ENCODE assay signal across 1 cellular context in the genomic region with DNA sequence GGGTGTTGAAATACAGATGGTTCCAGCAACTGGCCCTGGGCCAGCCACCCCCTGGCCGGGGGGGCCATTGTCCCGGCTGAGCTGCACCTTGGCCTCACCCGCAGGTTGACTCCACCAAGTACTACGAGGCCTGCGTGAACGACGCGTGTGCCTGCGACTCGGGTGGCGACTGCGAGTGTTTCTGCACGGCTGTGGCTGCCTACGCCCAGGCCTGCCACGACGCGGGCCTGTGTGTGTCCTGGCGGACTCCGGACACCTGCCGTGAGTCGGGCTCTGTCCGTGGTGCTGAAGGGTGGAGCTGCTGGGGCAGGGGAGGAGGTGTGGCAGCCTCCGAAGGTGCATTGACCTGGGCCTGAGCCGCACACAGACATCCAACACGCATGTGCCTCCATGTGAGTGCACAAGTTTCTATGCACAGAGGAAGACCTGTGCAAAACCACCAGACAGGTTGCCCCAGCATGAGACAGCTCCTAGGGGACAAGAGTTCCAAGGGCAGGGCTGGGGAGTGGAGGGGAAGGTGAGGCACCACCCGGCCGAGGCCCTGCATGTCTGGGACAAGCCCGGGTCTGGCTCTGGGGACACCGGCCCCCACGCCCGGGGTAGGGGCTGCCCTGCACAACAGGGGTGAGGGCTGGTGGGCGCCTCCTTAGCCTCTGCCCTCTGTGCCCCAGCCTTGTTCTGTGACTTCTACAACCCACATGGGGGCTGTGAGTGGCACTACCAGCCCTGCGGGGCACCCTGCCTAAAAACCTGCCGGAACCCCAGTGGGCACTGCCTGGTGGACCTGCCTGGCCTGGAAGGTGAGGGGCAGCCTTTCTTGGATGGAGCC.
TF ChIP-seq lines count a peak whose summit lies in the region.

No MANE protein-coding gene starts in this region.

TF ChIP-seq in K562, 482 proteins besides CTCF, POLR2A, EP300 and RAD21 (continued from another document):
- TF ChIP-seq, protein P1, sequence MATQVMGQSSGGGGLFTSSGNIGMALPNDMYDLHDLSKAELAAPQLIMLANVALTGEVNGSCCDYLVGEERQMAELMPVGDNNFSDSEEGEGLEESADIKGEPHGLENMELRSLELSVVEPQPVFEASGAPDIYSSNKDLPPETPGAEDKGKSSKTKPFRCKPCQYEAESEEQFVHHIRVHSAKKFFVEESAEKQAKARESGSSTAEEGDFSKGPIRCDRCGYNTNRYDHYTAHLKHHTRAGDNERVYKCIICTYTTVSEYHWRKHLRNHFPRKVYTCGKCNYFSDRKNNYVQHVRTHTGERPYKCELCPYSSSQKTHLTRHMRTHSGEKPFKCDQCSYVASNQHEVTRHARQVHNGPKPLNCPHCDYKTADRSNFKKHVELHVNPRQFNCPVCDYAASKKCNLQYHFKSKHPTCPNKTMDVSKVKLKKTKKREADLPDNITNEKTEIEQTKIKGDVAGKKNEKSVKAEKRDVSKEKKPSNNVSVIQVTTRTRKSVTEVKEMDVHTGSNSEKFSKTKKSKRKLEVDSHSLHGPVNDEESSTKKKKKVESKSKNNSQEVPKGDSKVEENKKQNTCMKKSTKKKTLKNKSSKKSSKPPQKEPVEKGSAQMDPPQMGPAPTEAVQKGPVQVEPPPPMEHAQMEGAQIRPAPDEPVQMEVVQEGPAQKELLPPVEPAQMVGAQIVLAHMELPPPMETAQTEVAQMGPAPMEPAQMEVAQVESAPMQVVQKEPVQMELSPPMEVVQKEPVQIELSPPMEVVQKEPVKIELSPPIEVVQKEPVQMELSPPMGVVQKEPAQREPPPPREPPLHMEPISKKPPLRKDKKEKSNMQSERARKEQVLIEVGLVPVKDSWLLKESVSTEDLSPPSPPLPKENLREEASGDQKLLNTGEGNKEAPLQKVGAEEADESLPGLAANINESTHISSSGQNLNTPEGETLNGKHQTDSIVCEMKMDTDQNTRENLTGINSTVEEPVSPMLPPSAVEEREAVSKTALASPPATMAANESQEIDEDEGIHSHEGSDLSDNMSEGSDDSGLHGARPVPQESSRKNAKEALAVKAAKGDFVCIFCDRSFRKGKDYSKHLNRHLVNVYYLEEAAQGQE (CRISPR knock-in tag; IDR thresholded peaks at IDR 0.05; ENCODE audit: low read depth): peak; percentile 95
- TF ChIP-seq, protein P2, sequence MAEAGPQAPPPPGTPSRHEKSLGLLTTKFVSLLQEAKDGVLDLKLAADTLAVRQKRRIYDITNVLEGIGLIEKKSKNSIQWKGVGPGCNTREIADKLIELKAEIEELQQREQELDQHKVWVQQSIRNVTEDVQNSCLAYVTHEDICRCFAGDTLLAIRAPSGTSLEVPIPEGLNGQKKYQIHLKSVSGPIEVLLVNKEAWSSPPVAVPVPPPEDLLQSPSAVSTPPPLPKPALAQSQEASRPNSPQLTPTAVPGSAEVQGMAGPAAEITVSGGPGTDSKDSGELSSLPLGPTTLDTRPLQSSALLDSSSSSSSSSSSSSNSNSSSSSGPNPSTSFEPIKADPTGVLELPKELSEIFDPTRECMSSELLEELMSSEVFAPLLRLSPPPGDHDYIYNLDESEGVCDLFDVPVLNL (CRISPR knock-in tag; IDR thresholded peaks at IDR 0.05; ENCODE audit: low read depth): peak; percentile 18; the same call in 1 of the 2 replicates
- TF ChIP-seq EHMT2 (IDR thresholded peaks at IDR 0.05) (peak; percentile 96), CTBP1 (IDR thresholded peaks at IDR 0.05; ENCODE audit: borderline replicate concordance) (peak; percentile 29; the same call in 1 of the 2 replicates), RCOR1 (IDR thresholded peaks at IDR 0.05; ENCODE audit: borderline replicate concordance in 1 of 2, low read depth in 2 of 2, low read length in 2 of 2) (peak in 1 of 2 experiments; percentile 54; a peak in 1 of 4 replicates), MXI1 (IDR thresholded peaks at IDR 0.05; ENCODE audit: low read depth, low read length) (no peak), NFIC (IDR thresholded peaks at IDR 0.05) (peak; percentile 81), SIN3A (IDR thresholded peaks at IDR 0.05; ENCODE audit: borderline replicate concordance in 2 of 2, control insufficient read depth in 1 of 2, low read depth in 2 of 2, low read length in 2 of 2) (0 out of 4 replicates have a peak, but pooled peaks of 1 of the 2 experiments have one; percentile 37), C11orf30 (IDR thresholded peaks at IDR 0.05; ENCODE audit: low read depth) (no peak), BHLHE40 (IDR thresholded peaks at IDR 0.05; ENCODE audit: low read length) (0 out of 2 replicates have a peak, but pooled peaks have one; percentile 10), RB1 (IDR thresholded peaks at IDR 0.05; ENCODE audit: low read depth) (0 out of 2 replicates have a peak, but pooled peaks have one; percentile 11), PTRF (tag; IDR thresholded peaks at IDR 0.05) (no peak), MIER1 (IDR thresholded peaks at IDR 0.05; ENCODE audit: low read depth) (peak; percentile 92), CREM (IDR thresholded peaks at IDR 0.05; ENCODE audit: low read depth) (peak; percentile 47; the same call in 1 of the 2 replicates)
- TF ChIP-seq, protein P3, sequence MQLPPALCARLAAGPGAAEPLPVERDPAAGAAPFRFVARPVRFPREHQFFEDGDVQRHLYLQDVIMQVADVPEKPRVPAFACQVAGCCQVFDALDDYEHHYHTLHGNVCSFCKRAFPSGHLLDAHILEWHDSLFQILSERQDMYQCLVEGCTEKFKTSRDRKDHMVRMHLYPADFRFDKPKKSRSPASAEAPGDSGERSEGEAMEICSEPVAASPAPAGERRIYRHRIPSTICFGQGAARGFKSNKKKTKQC (CRISPR knock-in tag; IDR thresholded peaks at IDR 0.05): peak; percentile 83
- TF ChIP-seq, protein P4, sequence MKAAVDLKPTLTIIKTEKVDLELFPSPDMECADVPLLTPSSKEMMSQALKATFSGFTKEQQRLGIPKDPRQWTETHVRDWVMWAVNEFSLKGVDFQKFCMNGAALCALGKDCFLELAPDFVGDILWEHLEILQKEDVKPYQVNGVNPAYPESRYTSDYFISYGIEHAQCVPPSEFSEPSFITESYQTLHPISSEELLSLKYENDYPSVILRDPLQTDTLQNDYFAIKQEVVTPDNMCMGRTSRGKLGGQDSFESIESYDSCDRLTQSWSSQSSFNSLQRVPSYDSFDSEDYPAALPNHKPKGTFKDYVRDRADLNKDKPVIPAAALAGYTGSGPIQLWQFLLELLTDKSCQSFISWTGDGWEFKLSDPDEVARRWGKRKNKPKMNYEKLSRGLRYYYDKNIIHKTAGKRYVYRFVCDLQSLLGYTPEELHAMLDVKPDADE (conservative IDR thresholded peaks at IDR 0.05; ENCODE audit: control insufficient read depth, low read depth, low read length): 0 out of 2 replicates have a peak, but pooled peaks have one; percentile 38
- TF ChIP-seq, protein P5, sequence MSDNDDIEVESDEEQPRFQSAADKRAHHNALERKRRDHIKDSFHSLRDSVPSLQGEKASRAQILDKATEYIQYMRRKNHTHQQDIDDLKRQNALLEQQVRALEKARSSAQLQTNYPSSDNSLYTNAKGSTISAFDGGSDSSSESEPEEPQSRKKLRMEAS (CRISPR knock-in tag; IDR thresholded peaks at IDR 0.05): peak; percentile 46; the same call in 1 of the 2 replicates
- TF ChIP-seq, protein P6, sequence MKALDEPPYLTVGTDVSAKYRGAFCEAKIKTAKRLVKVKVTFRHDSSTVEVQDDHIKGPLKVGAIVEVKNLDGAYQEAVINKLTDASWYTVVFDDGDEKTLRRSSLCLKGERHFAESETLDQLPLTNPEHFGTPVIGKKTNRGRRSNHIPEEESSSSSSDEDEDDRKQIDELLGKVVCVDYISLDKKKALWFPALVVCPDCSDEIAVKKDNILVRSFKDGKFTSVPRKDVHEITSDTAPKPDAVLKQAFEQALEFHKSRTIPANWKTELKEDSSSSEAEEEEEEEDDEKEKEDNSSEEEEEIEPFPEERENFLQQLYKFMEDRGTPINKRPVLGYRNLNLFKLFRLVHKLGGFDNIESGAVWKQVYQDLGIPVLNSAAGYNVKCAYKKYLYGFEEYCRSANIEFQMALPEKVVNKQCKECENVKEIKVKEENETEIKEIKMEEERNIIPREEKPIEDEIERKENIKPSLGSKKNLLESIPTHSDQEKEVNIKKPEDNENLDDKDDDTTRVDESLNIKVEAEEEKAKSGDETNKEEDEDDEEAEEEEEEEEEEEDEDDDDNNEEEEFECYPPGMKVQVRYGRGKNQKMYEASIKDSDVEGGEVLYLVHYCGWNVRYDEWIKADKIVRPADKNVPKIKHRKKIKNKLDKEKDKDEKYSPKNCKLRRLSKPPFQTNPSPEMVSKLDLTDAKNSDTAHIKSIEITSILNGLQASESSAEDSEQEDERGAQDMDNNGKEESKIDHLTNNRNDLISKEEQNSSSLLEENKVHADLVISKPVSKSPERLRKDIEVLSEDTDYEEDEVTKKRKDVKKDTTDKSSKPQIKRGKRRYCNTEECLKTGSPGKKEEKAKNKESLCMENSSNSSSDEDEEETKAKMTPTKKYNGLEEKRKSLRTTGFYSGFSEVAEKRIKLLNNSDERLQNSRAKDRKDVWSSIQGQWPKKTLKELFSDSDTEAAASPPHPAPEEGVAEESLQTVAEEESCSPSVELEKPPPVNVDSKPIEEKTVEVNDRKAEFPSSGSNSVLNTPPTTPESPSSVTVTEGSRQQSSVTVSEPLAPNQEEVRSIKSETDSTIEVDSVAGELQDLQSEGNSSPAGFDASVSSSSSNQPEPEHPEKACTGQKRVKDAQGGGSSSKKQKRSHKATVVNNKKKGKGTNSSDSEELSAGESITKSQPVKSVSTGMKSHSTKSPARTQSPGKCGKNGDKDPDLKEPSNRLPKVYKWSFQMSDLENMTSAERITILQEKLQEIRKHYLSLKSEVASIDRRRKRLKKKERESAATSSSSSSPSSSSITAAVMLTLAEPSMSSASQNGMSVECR (CRISPR knock-in tag; IDR thresholded peaks at IDR 0.05): peak; percentile 70; the same call in 1 of the 2 replicates
- TF ChIP-seq, protein P7, sequence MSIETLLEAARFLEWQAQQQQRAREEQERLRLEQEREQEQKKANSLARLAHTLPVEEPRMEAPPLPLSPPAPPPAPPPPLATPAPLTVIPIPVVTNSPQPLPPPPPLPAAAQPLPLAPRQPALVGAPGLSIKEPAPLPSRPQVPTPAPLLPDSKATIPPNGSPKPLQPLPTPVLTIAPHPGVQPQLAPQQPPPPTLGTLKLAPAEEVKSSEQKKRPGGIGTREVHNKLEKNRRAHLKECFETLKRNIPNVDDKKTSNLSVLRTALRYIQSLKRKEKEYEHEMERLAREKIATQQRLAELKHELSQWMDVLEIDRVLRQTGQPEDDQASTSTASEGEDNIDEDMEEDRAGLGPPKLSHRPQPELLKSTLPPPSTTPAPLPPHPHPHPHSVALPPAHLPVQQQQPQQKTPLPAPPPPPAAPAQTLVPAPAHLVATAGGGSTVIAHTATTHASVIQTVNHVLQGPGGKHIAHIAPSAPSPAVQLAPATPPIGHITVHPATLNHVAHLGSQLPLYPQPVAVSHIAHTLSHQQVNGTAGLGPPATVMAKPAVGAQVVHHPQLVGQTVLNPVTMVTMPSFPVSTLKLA (conservative IDR thresholded peaks at IDR 0.05): 0 out of 4 replicates have a peak, but pooled peaks of 1 of the 2 experiments have one; percentile 29
- TF ChIP-seq, protein P8, sequence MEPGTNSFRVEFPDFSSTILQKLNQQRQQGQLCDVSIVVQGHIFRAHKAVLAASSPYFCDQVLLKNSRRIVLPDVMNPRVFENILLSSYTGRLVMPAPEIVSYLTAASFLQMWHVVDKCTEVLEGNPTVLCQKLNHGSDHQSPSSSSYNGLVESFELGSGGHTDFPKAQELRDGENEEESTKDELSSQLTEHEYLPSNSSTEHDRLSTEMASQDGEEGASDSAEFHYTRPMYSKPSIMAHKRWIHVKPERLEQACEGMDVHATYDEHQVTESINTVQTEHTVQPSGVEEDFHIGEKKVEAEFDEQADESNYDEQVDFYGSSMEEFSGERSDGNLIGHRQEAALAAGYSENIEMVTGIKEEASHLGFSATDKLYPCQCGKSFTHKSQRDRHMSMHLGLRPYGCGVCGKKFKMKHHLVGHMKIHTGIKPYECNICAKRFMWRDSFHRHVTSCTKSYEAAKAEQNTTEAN (CRISPR knock-in tag; IDR thresholded peaks at IDR 0.05): no peak
- TF ChIP-seq, protein P9, sequence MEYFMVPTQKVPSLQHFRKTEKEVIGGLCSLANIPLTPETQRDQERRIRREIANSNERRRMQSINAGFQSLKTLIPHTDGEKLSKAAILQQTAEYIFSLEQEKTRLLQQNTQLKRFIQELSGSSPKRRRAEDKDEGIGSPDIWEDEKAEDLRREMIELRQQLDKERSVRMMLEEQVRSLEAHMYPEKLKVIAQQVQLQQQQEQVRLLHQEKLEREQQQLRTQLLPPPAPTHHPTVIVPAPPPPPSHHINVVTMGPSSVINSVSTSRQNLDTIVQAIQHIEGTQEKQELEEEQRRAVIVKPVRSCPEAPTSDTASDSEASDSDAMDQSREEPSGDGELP (CRISPR knock-in tag; IDR thresholded peaks at IDR 0.05; ENCODE audit: borderline replicate concordance): peak; percentile 54; the same call in 1 of the 2 replicates
